Comparison of ENCODE assay signal across 24 cellular contexts in the genomic region with DNA sequence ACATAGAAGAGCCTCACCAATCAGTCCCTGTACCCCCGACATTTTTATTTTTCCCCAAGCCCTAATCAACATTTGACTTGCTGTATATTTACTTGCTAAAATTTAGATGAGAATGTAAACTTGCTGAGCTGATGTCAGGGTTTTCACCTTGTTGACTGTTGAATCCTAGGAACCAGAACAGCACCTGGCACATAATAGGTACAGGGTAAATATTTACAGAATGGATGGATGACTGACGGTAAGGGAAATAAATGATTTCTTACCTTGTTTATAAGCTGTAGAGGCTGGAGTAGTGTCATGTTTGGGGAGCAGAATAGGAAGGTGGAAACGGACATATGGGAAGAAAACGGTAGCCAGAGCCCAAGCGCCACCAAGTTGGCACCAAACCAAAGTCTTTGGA.
DNase-seq lines count a peak whose midpoint lies in the region; ATAC-seq and TF ChIP-seq lines count a peak whose summit lies in the region.
"Had no signal": no experiment of that assay in that cellular context is flagged by ENCODE, and none has a peak within 500 bp of the region (broad histone marks: within the 10 kb centered on the region; RNA-seq: fewer than 3 reads in every experiment).

No MANE protein-coding gene starts in this region.

- no peaks in the 10 kb centered on the region for H3K9me3 Mint-ChIP-seq in GM23338
- H3K9me3 Mint-ChIP-seq: activated CD4-positive, alpha-beta T cell treated with anti-CD3 and anti-CD28 coated beads, Interleukin-2, amount 10 ng/mL, durations not matched to agents 7 days and 5 days; activated T-helper 1 cell treated with anti-CD3 and anti-CD28 coated beads, Interleukin-12 subunit alpha, Interleukin-12 subunit beta, Interleukin-2, Interleukin-4 antibody, amounts not matched to agents 30 ng/mL and 10 ng/mL and 1 ng/mL, durations not matched to agents 14 hours and 24 hours and 36 hours had no signal

- H3K79me2 ChIP-seq in GM23338 (replicated peaks; ENCODE audit: insufficient read depth) = no peaks in the 10 kb centered on the region

- no peaks in the 10 kb centered on the region; the same call in 1 of the 2 replicates for H3K9me2 ChIP-seq in GM23338 (ENCODE audit: insufficient read depth)

- ATAC-seq in GM23338 (no peak), body of pancreas (peak; percentile 68), GM21423 (IDR thresholded peaks at IDR 0.05; ENCODE audit: unreplicated experiment) (no peak)
- ATAC-seq: activated naive CD4-positive, alpha-beta T cell treated with anti-CD3 and anti-CD28 coated beads, Interleukin-2, amount 50 U/mL, for 72 hours; left cardiac atrium had no signal

- DNase-seq in GM23338 (ENCODE audit: low spot score) = no peak
- peak; percentile 78 for DNase-seq in NCI-H1436 (lab: John Stamatoyannopoulos, UW)
- DNase-seq in NCI-H345 treated with DMSO at 0.1 percent for 48 hours (lab: John Stamatoyannopoulos, UW; ENCODE audit: unreplicated experiment) = peak; percentile 90
- peak; percentile 8 to 32 (median 20) for DNase-seq in body of pancreas
- DNase-seq in activated gamma-delta T cell treated with Interleukin-2 at 50 U/mL for 16 hours = no peak
- no peak for DNase-seq in occipital lobe (lab: John Stamatoyannopoulos, UW)
- no peak for DNase-seq in stimulated activated CD4-positive, alpha-beta T cell treated with anti-CD3 and anti-CD28 coated beads, Interleukin-1b, Interleukin-23, amount 100 ng/mL, for 48 hours
- DNase-seq: activated CD4-positive, alpha-beta T cell treated with anti-CD3 and anti-CD28 coated beads, Interleukin-2, amount 10 ng/mL, durations not matched to agents 7 days and 5 days; aorta; caudate nucleus; dermis blood vessel endothelial cell; DND-41; glutamatergic neuron; left cardiac atrium; stimulated activated CD4-positive, alpha-beta T cell treated with anti-CD3 and anti-CD28 coated beads, Interleukin-2, amount 100 ng/mL, for 48 hours; stimulated activated naive CD4-positive, alpha-beta T cell; T-helper 2 cell had no signal

- H3K4me3 Mint-ChIP-seq in GM23338 = no peak overlapping the region
- H3K4me3 Mint-ChIP-seq: activated CD4-positive, alpha-beta T cell treated with anti-CD3 and anti-CD28 coated beads, Interleukin-2, amount 10 ng/mL, durations not matched to agents 7 days and 5 days; activated T-helper 1 cell treated with anti-CD3 and anti-CD28 coated beads, Interleukin-12 subunit alpha, Interleukin-12 subunit beta, Interleukin-2, Interleukin-4 antibody, amounts not matched to agents 30 ng/mL and 10 ng/mL and 1 ng/mL, durations not matched to agents 14 hours and 24 hours and 36 hours; memory B cell had no signal

- H3K27ac ChIP-seq in GM23338 (ENCODE audit: low read depth) (no peak overlapping the region), body of pancreas (no peak overlapping the region)
- H3K27ac ChIP-seq: SK-N-MC, thoracic aorta had no signal

- no peak for TF ChIP-seq POLR2A in body of pancreas (IDR thresholded peaks at IDR 0.05)

- H4K20me1 ChIP-seq in GM23338 (replicated peaks; ENCODE audit: insufficient read depth) = no peaks in the 10 kb centered on the region

- H3K27me3 Mint-ChIP-seq in GM23338 (ENCODE audit: insufficient read depth, low read depth, poor library complexity) = no peaks in the 10 kb centered on the region
- H3K27me3 Mint-ChIP-seq: activated CD4-positive, alpha-beta T cell treated with anti-CD3 and anti-CD28 coated beads, Interleukin-2, amount 10 ng/mL, durations not matched to agents 7 days and 5 days had no signal

- intact Hi-C loops in body of pancreas (cut with DNase I) = no loop called here

- H2AFZ ChIP-seq in GM23338 = 0 out of 2 replicates have a peak overlapping the region, but pooled peaks have one; percentile 3

- no peaks in the 10 kb centered on the region for H3F3A ChIP-seq in GM23338 (replicated peaks; ENCODE audit: low read depth)

- H3K27ac Mint-ChIP-seq in GM23338 = no peak overlapping the region
- H3K27ac Mint-ChIP-seq: activated CD4-positive, alpha-beta T cell treated with anti-CD3 and anti-CD28 coated beads, Interleukin-2, amount 10 ng/mL, durations not matched to agents 7 days and 5 days; activated naive CD4-positive, alpha-beta T cell treated with anti-CD3 and anti-CD28 coated beads, Interleukin-2, amount 50 U/mL, for 72 hours; activated T-helper 1 cell treated with anti-CD3 and anti-CD28 coated beads, Interleukin-12 subunit alpha, Interleukin-12 subunit beta, Interleukin-2, Interleukin-4 antibody, amounts not matched to agents 30 ng/mL and 10 ng/mL and 1 ng/mL, durations not matched to agents 14 hours and 24 hours and 36 hours; memory B cell had no signal

- H3K36me3 ChIP-seq in GM23338 (ENCODE audit: insufficient read depth) = no peaks in the 10 kb centered on the region
- H3K36me3 ChIP-seq in body of pancreas (replicated peaks in 1 of 2; ENCODE audit: insufficient read depth in 1 of 2, low read depth in 2 of 2) = no peaks in the 10 kb centered on the region
- H3K36me3 ChIP-seq: thoracic aorta had no signal

- H3K4me3 ChIP-seq in GM23338 (no peak overlapping the region), body of pancreas (no peak overlapping the region)
- H3K4me3 ChIP-seq: SK-N-MC, smooth muscle cell, thoracic aorta had no signal

- no peaks in the 10 kb centered on the region for H3K9me3 ChIP-seq in body of pancreas
- H3K9me3 ChIP-seq: thoracic aorta had no signal

- H3K4me1 ChIP-seq in GM23338 (ENCODE audit: insufficient read depth) = no peaks in the 10 kb centered on the region
- peaks cover 16% of the 10 kb centered on the region for H3K4me1 ChIP-seq in body of pancreas

- H3K4me2 ChIP-seq in GM23338 = no peak overlapping the region
- H3K4me2 ChIP-seq: smooth muscle cell had no signal

- H3K4me1 Mint-ChIP-seq in GM23338 = no peaks in the 10 kb centered on the region
- H3K4me1 Mint-ChIP-seq: activated CD4-positive, alpha-beta T cell treated with anti-CD3 and anti-CD28 coated beads, Interleukin-2, amount 10 ng/mL, durations not matched to agents 7 days and 5 days; memory B cell had no signal

- H3K27me3 ChIP-seq in GM23338 (ENCODE audit: insufficient read depth) = no peaks in the 10 kb centered on the region
- no peaks in the 10 kb centered on the region for H3K27me3 ChIP-seq in body of pancreas

- 28 to 29% methylated on average over 5 of the region's 5 CpGs for WGBS in body of pancreas, 2 donors

- no peak for TF ChIP-seq CTCF in GM23338 (conservative IDR thresholded peaks at IDR 0.05; ENCODE audit: low read depth in 2 of 2)
- TF ChIP-seq CTCF in body of pancreas (IDR thresholded peaks at IDR 0.05) = no peak

- H3K36me3 Mint-ChIP-seq in GM23338 (ENCODE audit: low read depth) = no peaks in the 10 kb centered on the region
- H3K36me3 Mint-ChIP-seq: activated naive CD4-positive, alpha-beta T cell treated with anti-CD3 and anti-CD28 coated beads, Interleukin-2, amount 50 U/mL, for 72 hours; memory B cell had no signal

TF ChIP-seq in GM23338, 12 proteins besides CTCF, POLR2A, EP300 and RAD21 (continues in another document):
- TF ChIP-seq NANOG (IDR thresholded peaks at IDR 0.05; ENCODE audit: borderline replicate concordance) = no peak
- TF ChIP-seq ZNF331 (CRISPR knock-in tag; IDR thresholded peaks at IDR 0.05; ENCODE audit: low read depth) = no peak
- TF ChIP-seq CREB1 (CRISPR knock-in tag; IDR thresholded peaks at IDR 0.05; ENCODE audit: low read depth) = no peak
- TF ChIP-seq STAT1 (IDR thresholded peaks at IDR 0.05; ENCODE audit: unreplicated experiment) = no peak
- TF ChIP-seq EZH2 (IDR thresholded peaks at IDR 0.05; ENCODE audit: low read depth, unreplicated experiment) = no peak
- no peak for TF ChIP-seq REST (IDR thresholded peaks at IDR 0.05; ENCODE audit: unreplicated experiment)
- no peak for TF ChIP-seq POLR2AphosphoS5 (IDR thresholded peaks at IDR 0.05; ENCODE audit: low read depth)
- TF ChIP-seq ZNF114 (CRISPR knock-in tag; IDR thresholded peaks at IDR 0.05) = no peak
- no peak for TF ChIP-seq JUNB (IDR thresholded peaks at IDR 0.05; ENCODE audit: unreplicated experiment)

Comparison
In these comparisons a context has a peak if more than half of its experiments do, and no peak if none do; other contexts are left out.
1. DNase-seq: peak in NCI-H1436 (single experiment), NCI-H345 treated with DMSO at 0.1 percent for 48 hours (single experiment) and body of pancreas (4 of 4); none in GM23338 (single experiment), activated gamma-delta T cell treated with Interleukin-2 at 50 U/mL for 16 hours (single experiment), occipital lobe (single experiment) and stimulated activated CD4-positive, alpha-beta T cell treated with anti-CD3 and anti-CD28 coated beads, Interleukin-1b, Interleukin-23, amount 100 ng/mL, for 48 hours (single experiment).